8 cellular contexts compared by ENCODE assay signal in genomic region chr19:38952395-38953165, GRCh38. TPM values are rescaled to one million over a fixed set of nuclear protein-coding genes. Genes with fewer than 3 reads are reported as not detected.
DNase-seq lines count a peak whose midpoint lies in the region; ATAC-seq and TF ChIP-seq lines count a peak whose summit lies in the region.

No MANE protein-coding gene starts in this region.

- H3K4me3 Mint-ChIP-seq in GM23338, result peak overlapping the region; percentile 0; the same call in 1 of the 3 replicates

- no peak overlapping the region for H3K27ac Mint-ChIP-seq in GM23338

- peaks cover 5% of the 10 kb centered on the region for H3K4me1 Mint-ChIP-seq in GM23338

- H3K4me1 ChIP-seq in GM23338 (ENCODE audit: insufficient read depth) (no peaks in the 10 kb centered on the region), osteoblast (ENCODE audit: insufficient read depth, low read length) (no peaks in the 10 kb centered on the region)

- H3K4me2 ChIP-seq in GM23338 (no peak overlapping the region), osteoblast (ENCODE audit: insufficient read depth, low read length) (no peak overlapping the region)

- H4K20me1 ChIP-seq in GM23338 (replicated peaks; ENCODE audit: insufficient read depth), result peaks cover 6% of the 10 kb centered on the region; the same call in 1 of the 2 replicates
- H4K20me1 ChIP-seq in osteoblast (ENCODE audit: insufficient read depth, low read length), result peaks cover 3% of the 10 kb centered on the region

- DNase-seq in COLO668 (lab: John Stamatoyannopoulos, UW; ENCODE audit: unreplicated experiment) (peak; percentile 23), GM23338 (ENCODE audit: low spot score) (peak; percentile 80), NCI-H748 (lab: John Stamatoyannopoulos, UW; ENCODE audit: unreplicated experiment) (peak; percentile 83), cerebellar cortex (ENCODE audit: low spot score) (peak; percentile 57), osteoblast (ENCODE audit: insufficient read length, low spot score, missing footprints) (peak; percentile 32), AG08396 (ENCODE audit: low spot score) (no peak)

- peak; percentile 55 to 69 for TF ChIP-seq CTCF in GM23338 (conservative IDR thresholded peaks at IDR 0.05; ENCODE audit: low read depth in 2 of 2)
- peak; percentile 5 for TF ChIP-seq CTCF in osteoblast (IDR thresholded peaks at IDR 0.05; ENCODE audit: extremely low read depth, low read depth, low read length)

- H2AFZ ChIP-seq in GM23338 (no peak overlapping the region), osteoblast (ENCODE audit: low read length) (no peak overlapping the region)

- H3K9me2 ChIP-seq in GM23338 (ENCODE audit: insufficient read depth), result no peaks in the 10 kb centered on the region

- H3K36me3 Mint-ChIP-seq in GM23338 (ENCODE audit: low read depth), result peaks cover 8% of the 10 kb centered on the region

- 0 out of 2 replicates have a peak overlapping the region, but pooled peaks have one; percentile 32 for H3K27ac ChIP-seq in GM23338 (ENCODE audit: low read depth)
- no peak overlapping the region for H3K27ac ChIP-seq in osteoblast (ENCODE audit: low read depth, low read length)

- no peaks in the 10 kb centered on the region for H3K79me2 ChIP-seq in GM23338 (replicated peaks; ENCODE audit: insufficient read depth)
- no peaks in the 10 kb centered on the region for H3K79me2 ChIP-seq in osteoblast (ENCODE audit: insufficient read depth, low read length)

- H3K27me3 ChIP-seq in GM23338 (ENCODE audit: insufficient read depth) (no peaks in the 10 kb centered on the region), osteoblast (ENCODE audit: insufficient read depth, low read length) (no peaks in the 10 kb centered on the region)

- ATAC-seq in GM23338 (peak; percentile 21), GM18858 (IDR thresholded peaks at IDR 0.05; ENCODE audit: unreplicated experiment) (no peak), GM21447 (IDR thresholded peaks at IDR 0.05; ENCODE audit: unreplicated experiment) (no peak)

- no peaks in the 10 kb centered on the region for H3K36me3 ChIP-seq in GM23338 (ENCODE audit: insufficient read depth)
- H3K36me3 ChIP-seq in osteoblast (ENCODE audit: insufficient read depth, low read length), result peaks cover 3% of the 10 kb centered on the region

- peaks cover 4% of the 10 kb centered on the region; the same call in 1 of the 2 replicates for H3F3A ChIP-seq in GM23338 (replicated peaks; ENCODE audit: low read depth)

- H3K9me3 Mint-ChIP-seq in GM23338, result peaks cover 5% of the 10 kb centered on the region; the same call in 2 of the 3 replicates

- H3K27me3 Mint-ChIP-seq in GM23338 (ENCODE audit: insufficient read depth, low read depth, poor library complexity), result peaks cover 21% of the 10 kb centered on the region

- H3K9me3 ChIP-seq in osteoblast (ENCODE audit: low read depth, low read length), result no peaks in the 10 kb centered on the region

- H3K4me3 ChIP-seq in GM23338 (no peak overlapping the region), osteoblast (ENCODE audit: insufficient read depth, low read length) (no peak overlapping the region)

TF ChIP-seq in GM23338, 12 proteins besides CTCF, POLR2A, EP300 and RAD21:
- TF ChIP-seq ETS1 (IDR thresholded peaks at IDR 0.05) (no peak), NANOG (IDR thresholded peaks at IDR 0.05; ENCODE audit: borderline replicate concordance) (no peak), EZH2phosphoT487 (IDR thresholded peaks at IDR 0.05; ENCODE audit: unreplicated experiment) (no peak), EZH2 (IDR thresholded peaks at IDR 0.05; ENCODE audit: low read depth, unreplicated experiment) (no peak), REST (IDR thresholded peaks at IDR 0.05; ENCODE audit: unreplicated experiment) (no peak)

RNA-seq across cellular contexts. Expression of gene MRPS12, which starts 21.8 kb away (rescaled TPM):
- 65.3 and 86.3 TPM in 2 replicates for total RNA-seq in GM23338 (2014; rRNA removed; shearing (Covaris generic))
- polyA plus RNA-seq in GM23338 (2016; fragmentation: Nextera tagmentation; extraction: Ambion mirVana), result 69.0 and 74.1 TPM in 2 replicates
- total RNA-seq in osteoblast, result 21.5 and 25.7 TPM in 2 replicates

RNA-seq across cellular contexts. Expression of gene SARS2, which starts 22.0 kb away (rescaled TPM):
- total RNA-seq in GM23338 (2014; rRNA removed; shearing (Covaris generic)), result 67.0 and 75.7 TPM in 2 replicates
- 70.6 and 73.2 TPM in 2 replicates for polyA plus RNA-seq in GM23338 (2016; fragmentation: Nextera tagmentation; extraction: Ambion mirVana)
- 20.3 and 21.7 TPM in 2 replicates for total RNA-seq in osteoblast

RNA-seq across cellular contexts. Expression of gene FBXO17, which starts 23.0 kb away (rescaled TPM):
- total RNA-seq in GM23338 (2014; rRNA removed; shearing (Covaris generic)), result 27.2 and 29.0 TPM in 2 replicates
- 17.2 and 18.6 TPM in 2 replicates for polyA plus RNA-seq in GM23338 (2016; fragmentation: Nextera tagmentation; extraction: Ambion mirVana)
- total RNA-seq in osteoblast, result 40.9 and 42.7 TPM in 2 replicates

RNA-seq across cellular contexts. Expression of gene CCER2, which starts 40.6 kb away (rescaled TPM):
- total RNA-seq in GM23338 (2014; rRNA removed; shearing (Covaris generic)), result not detected in 2 replicates
- 0.49 and 0.58 TPM in 2 replicates for polyA plus RNA-seq in GM23338 (2016; fragmentation: Nextera tagmentation; extraction: Ambion mirVana)
- not detected in 2 replicates for total RNA-seq in osteoblast

RNA-seq across cellular contexts. Expression of gene NFKBIB, which starts 52.8 kb away (rescaled TPM):
- total RNA-seq in GM23338 (2014; rRNA removed; shearing (Covaris generic)), result 37.0 and 39.6 TPM in 2 replicates
- polyA plus RNA-seq in GM23338 (2016; fragmentation: Nextera tagmentation; extraction: Ambion mirVana), result 37.7 and 39.5 TPM in 2 replicates
- total RNA-seq in osteoblast, result 9.1 and 12.7 TPM in 2 replicates
